ENCODE assay signal across 15 cellular contexts in genomic region chr10:31804416-31804815, GRCh38.
"Had no signal": no experiment of that assay in that cellular context is flagged by ENCODE, and none has a peak within 500 bp of the region (broad histone marks: within the 10 kb centered on the region; RNA-seq: fewer than 3 reads in every experiment).

No MANE protein-coding gene starts in this region.

- H3K27ac Mint-ChIP-seq: activated CD8-positive, alpha-beta memory T cell treated with anti-CD3 and anti-CD28 coated beads, Interleukin-2, amount 10 ng/mL, durations not matched to agents 7 days and 5 days; activated naive CD8-positive, alpha-beta T cell; stimulated activated memory B cell treated with anti-CD40 and anti-IgM and Interleukin-4, amounts not matched to agents 10 μg/mL and 1 μg/mL and 100 μg/mL, for 72 hours; type B pancreatic cell had no signal

- H3K27me3 ChIP-seq: hepatocyte, right atrium auricular region had no signal

- H3K9me3 ChIP-seq: right atrium auricular region had no signal

- H2AFZ ChIP-seq: hepatocyte had no signal

- H3K4me1 ChIP-seq: right atrium auricular region had no signal

- H3K4me3 ChIP-seq: hepatocyte, right atrium auricular region had no signal

- ATAC-seq: activated CD8-positive, alpha-beta memory T cell treated with anti-CD3 and anti-CD28 coated beads, Interleukin-2, amount 10 ng/mL, durations not matched to agents 7 days and 5 days; left ventricle myocardium superior; stimulated activated memory B cell treated with anti-CD40 and anti-IgM and Interleukin-4, amounts not matched to agents 10 μg/mL and 1 μg/mL and 100 μg/mL, for 72 hours had no signal

- H3K27ac ChIP-seq: hepatocyte had no signal

- H3K27me3 Mint-ChIP-seq: activated CD8-positive, alpha-beta memory T cell treated with anti-CD3 and anti-CD28 coated beads, Interleukin-2, amount 10 ng/mL, durations not matched to agents 7 days and 5 days; activated naive CD8-positive, alpha-beta T cell; stimulated activated memory B cell treated with anti-CD40 and anti-IgM and Interleukin-4, amounts not matched to agents 10 μg/mL and 1 μg/mL and 100 μg/mL, for 72 hours; type B pancreatic cell had no signal

- H3K9me3 Mint-ChIP-seq: type B pancreatic cell had no signal

- H3K36me3 ChIP-seq: right atrium auricular region had no signal

- H3K4me2 ChIP-seq: hepatocyte had no signal

- DNase-seq: activated CD4-positive, alpha-beta T cell treated with anti-CD3 and anti-CD28 coated beads for 1 hour; activated CD4-positive, alpha-beta T cell treated with anti-CD3 and anti-CD28 coated beads, Interleukin-2, amount 50 U/mL, for 48 hours; activated CD8-positive, alpha-beta memory T cell treated with anti-CD3 and anti-CD28 coated beads, Interleukin-2, amount 10 ng/mL, durations not matched to agents 7 days and 5 days; activated gamma-delta T cell; activated T-cell treated with anti-CD3 and anti-CD28 coated beads, Interleukin-2, amount 50 U/mL, for 48 hours; kidney; left ventricle myocardium superior; mesendoderm; stimulated activated CD4-positive, alpha-beta T cell treated with anti-CD3 and anti-CD28 coated beads, Interleukin-1b, Interleukin-23, amount 100 ng/mL, for 48 hours; T-helper 9 cell had no signal

- H3K4me3 Mint-ChIP-seq: activated CD8-positive, alpha-beta memory T cell treated with anti-CD3 and anti-CD28 coated beads, Interleukin-2, amount 10 ng/mL, durations not matched to agents 7 days and 5 days; activated naive CD8-positive, alpha-beta T cell; stimulated activated memory B cell treated with anti-CD40 and anti-IgM and Interleukin-4, amounts not matched to agents 10 μg/mL and 1 μg/mL and 100 μg/mL, for 72 hours; type B pancreatic cell had no signal
